ENCODE assay signal across 11 cellular contexts in the genomic region with DNA sequence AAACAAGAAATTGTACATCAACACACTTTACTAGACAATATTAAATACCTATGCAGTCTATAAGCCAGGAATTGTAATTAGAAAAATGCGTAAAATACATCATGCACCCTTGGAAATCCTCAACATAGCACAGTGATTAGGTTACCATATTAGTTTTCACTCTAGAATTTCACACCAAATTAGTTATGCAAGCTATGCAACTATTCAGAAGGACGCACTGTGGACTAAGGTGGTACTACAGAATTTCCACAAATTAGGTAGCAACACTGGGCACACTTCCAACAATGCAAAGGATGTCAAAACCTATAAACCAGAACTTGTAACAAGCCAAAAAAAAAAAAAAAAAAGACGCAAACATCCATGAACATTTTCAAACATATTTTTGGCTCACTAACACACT.
DNase-seq lines count a peak whose midpoint lies in the region; TF ChIP-seq lines count a peak whose summit lies in the region.
"Had no signal": no experiment of that assay in that cellular context is flagged by ENCODE, and none has a peak within 500 bp of the region (broad histone marks: within the 10 kb centered on the region; RNA-seq: fewer than 3 reads in every experiment).

No MANE protein-coding gene starts in this region.

- intact Hi-C loops in prostate gland (cut with DNase I) = loop anchor here (10.0 kb wide), 1 partner anchor 62 kb away; no protein-coding TSS in a partner anchor

- no peak for TF ChIP-seq CTCF in GM20000 (IDR thresholded peaks at IDR 0.05; ENCODE audit: extremely low read depth, missing control alignments)
- TF ChIP-seq CTCF in prostate gland (IDR thresholded peaks at IDR 0.05) = no peak

- no peak overlapping the region for H3K4me3 ChIP-seq in prostate gland
- H3K4me3 ChIP-seq: heart right ventricle had no signal

- H3K36me3 ChIP-seq in prostate gland = no peaks in the 10 kb centered on the region

- no peaks in the 10 kb centered on the region for H3K27me3 ChIP-seq in prostate gland (replicated peaks; ENCODE audit: insufficient read depth)
- H3K27me3 ChIP-seq: heart right ventricle had no signal

- H3K9me3 ChIP-seq in prostate gland = no peaks in the 10 kb centered on the region
- H3K9me3 ChIP-seq: heart right ventricle had no signal

- DNase-seq in Daoy (ENCODE audit: low read depth) = peak; percentile 23
- peak; percentile 17 for DNase-seq in HT1080 (ENCODE audit: low read depth)
- DNase-seq in amniotic epithelial cell (ENCODE audit: low read depth) = peak; percentile 46
- DNase-seq in iris pigment epithelial cell (ENCODE audit: low read depth) = peak; percentile 42
- no peak for DNase-seq in activated T-cell treated with anti-CD3 and anti-CD28 coated beads, Interleukin-2, amount 50 U/mL, for 1 hour
- DNase-seq in GM20000 (ENCODE audit: low spot score) = no peak
- DNase-seq in anterior cingulate cortex (lab: John Stamatoyannopoulos, UW) = no peak
- DNase-seq in prostate gland (ENCODE audit: low spot score) = no peak
- DNase-seq: DMS79 treated with DMSO at 0.1 percent for 48 hours, heart right ventricle, naive B cell had no signal

- H3K4me1 ChIP-seq in prostate gland (replicated peaks) = no peaks in the 10 kb centered on the region

- no peak overlapping the region for H3K27ac ChIP-seq in prostate gland
- H3K27ac ChIP-seq: heart right ventricle had no signal

- no peak for TF ChIP-seq POLR2A in prostate gland (IDR thresholded peaks at IDR 0.05)

- 76% methylated on average over 3 of the region's 3 CpGs for WGBS in prostate gland

Comparison
In these comparisons a context has a peak if more than half of its experiments do, and no peak if none do; other contexts are left out.
1. DNase-seq: peak in Daoy (single experiment), HT1080 (single experiment), amniotic epithelial cell (single experiment) and iris pigment epithelial cell (single experiment); none in activated T-cell treated with anti-CD3 and anti-CD28 coated beads, Interleukin-2, amount 50 U/mL, for 1 hour (single experiment), GM20000 (single experiment), anterior cingulate cortex (0 of 58) and prostate gland (single experiment).